In the genomic region with DNA sequence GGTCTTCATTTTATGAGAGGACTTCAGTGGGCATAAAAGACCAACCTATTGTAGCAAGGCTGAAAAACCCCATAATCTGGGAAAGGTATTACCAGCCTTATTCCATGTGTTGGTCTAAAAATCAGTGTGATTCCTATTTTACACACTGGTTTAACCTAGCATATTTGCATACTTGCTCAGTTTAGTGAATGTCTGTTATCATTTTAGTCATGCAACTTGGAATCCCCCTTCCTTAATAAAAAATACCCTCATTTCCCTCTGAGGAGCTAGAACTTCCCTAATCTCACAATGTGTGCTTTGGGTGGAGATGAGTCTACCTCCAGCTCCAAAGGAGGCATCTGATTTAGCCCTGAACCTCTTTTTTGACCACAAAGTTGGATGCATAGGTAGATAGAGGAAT, we compare ENCODE assay signal across 14 cellular contexts.
A peak's percentile ranks its signal among the peaks of the same experiment; 100 is the strongest.
DNase-seq lines count a peak whose midpoint lies in the region; ATAC-seq and TF ChIP-seq lines count a peak whose summit lies in the region.
"Had no signal": no experiment of that assay in that cellular context is flagged by ENCODE, and none has a peak within 500 bp of the region (broad histone marks: within the 10 kb centered on the region; RNA-seq: fewer than 3 reads in every experiment).

No MANE protein-coding gene starts in this region.

- no peaks in the 10 kb centered on the region for H3K9me3 ChIP-seq in MG63
- H3K9me3 ChIP-seq: lower lobe of right lung, SK-N-SH had no signal

- no peaks in the 10 kb centered on the region for H3K36me3 ChIP-seq in MG63
- H3K36me3 ChIP-seq: lower lobe of right lung had no signal

- TF ChIP-seq CTCF in GM10248 (IDR thresholded peaks at IDR 0.05; ENCODE audit: control extremely low read depth, extremely low read depth, low read depth, missing control alignments) = no peak

- H3K27me3 ChIP-seq in MG63 = no peaks in the 10 kb centered on the region

- POLR2A ChIA-PET in GM10248 (lab: Yijun Ruan, JAX) = no interaction called here

- CTCF ChIA-PET in GM10248 (lab: Yijun Ruan, JAX) = interaction anchor here (0.9 to 1.3 kb wide), 2 partner anchors 10 to 68 kb away, joined by 4 to 5 read pairs; no protein-coding TSS in a partner anchor

- peak; percentile 18 for DNase-seq in GM10248 (ENCODE audit: extremely low spot score)
- no peak for DNase-seq in kidney tubule cell (ENCODE audit: low spot score)
- no peak for DNase-seq in MG63
- no peak for DNase-seq in pons (ENCODE audit: low spot score)
- DNase-seq in activated gamma-delta T cell (lab: John Stamatoyannopoulos, UW) = no peak
- DNase-seq: activated CD4-positive, alpha-beta T cell treated with anti-CD3 and anti-CD28 coated beads, Interleukin-2, amount 50 U/mL, for 48 hours; DMS79; lower lobe of right lung; NCI-H2029; NCI-H524; SK-N-SH had no signal

- H3K4me3 ChIP-seq in MG63 = no peak overlapping the region
- H3K4me3 ChIP-seq: lower lobe of right lung had no signal

- ATAC-seq in GM19025 (IDR thresholded peaks at IDR 0.05; ENCODE audit: low read depth, unreplicated experiment) (peak; percentile 75), HG02610 (IDR thresholded peaks at IDR 0.05; ENCODE audit: unreplicated experiment) (peak; percentile 87), HG03432 (IDR thresholded peaks at IDR 0.05; ENCODE audit: unreplicated experiment) (peak; percentile 69)
- ATAC-seq: lower lobe of right lung had no signal
